ENCODE assay signal across 8 cellular contexts in genomic region chr2:195318440-195319111, GRCh38.
DNase-seq lines count a peak whose midpoint lies in the region; ATAC-seq, FAIRE-seq and TF ChIP-seq lines count a peak whose summit lies in the region.

No MANE protein-coding gene starts in this region.

- H2AFZ ChIP-seq in HepG2 (ENCODE audit: low read length) = no peak overlapping the region

- H3K4me3 ChIP-seq in A549 (no peak overlapping the region), SJSA1 (no peak overlapping the region), breast epithelium (no peak overlapping the region), HepG2 (replicated peaks in 1 of 3; ENCODE audit: insufficient read depth in 1 of 3, low read depth in 2 of 3, low read length in 3 of 3) (no peak overlapping the region), testis (no peak overlapping the region)

- no peaks in the 10 kb centered on the region for H4K20me1 ChIP-seq in HepG2 (ENCODE audit: insufficient read depth, low read length)

- H3K79me2 ChIP-seq in HepG2 (ENCODE audit: insufficient read depth, low read length) = no peaks in the 10 kb centered on the region

- no peak for TF ChIP-seq POLR2A in A549 (IDR thresholded peaks at IDR 0.05; ENCODE audit: low read length)
- no peak for TF ChIP-seq POLR2A in breast epithelium (IDR thresholded peaks at IDR 0.05)
- TF ChIP-seq POLR2A in HepG2 (IDR thresholded peaks at IDR 0.05; ENCODE audit: insufficient read depth in 1 of 2, low read depth in 2 of 2, low read length in 2 of 2) = no peak
- TF ChIP-seq POLR2A in testis (IDR thresholded peaks at IDR 0.05) = no peak

- H3K27ac ChIP-seq in A549 (peak overlapping the region; percentile 75 to 79), SJSA1 (peak overlapping the region; percentile 90), breast epithelium (no peak overlapping the region), HepG2 (ENCODE audit: extremely low read length, insufficient read depth, low read length) (no peak overlapping the region), testis (no peak overlapping the region)

- H3K4me2 ChIP-seq in A549 (peak overlapping the region; percentile 64), HepG2 (ENCODE audit: low read depth, low read length) (no peak overlapping the region)

- CTCF ChIA-PET in A549 (lab: Yijun Ruan, JAX) (interaction anchor here (0.7 to 3.0 kb wide), 8 partner anchors 16 to 759 kb away, joined by 3 to 13 read pairs (median 3); no protein-coding TSS in a partner anchor), HepG2 (lab: Yijun Ruan, JAX; ENCODE audit: low intra/inter-chr PET ratio, low total read pairs) (interaction anchor here (0.9 to 1.5 kb wide), 5 partner anchors 759 to 1623 kb away, joined by 3 to 6 read pairs (median 5); no protein-coding TSS in a partner anchor)

- POLR2A ChIA-PET in A549 (lab: Yijun Ruan, JAX) = interaction anchor here (0.9 to 2.5 kb wide), 2 partner anchors 338 to 750 kb away, joined by 3 to 8 read pairs; partner anchors contain the start of genes DNAH7 and SLC39A10
- POLR2A ChIA-PET in HepG2 (lab: Yijun Ruan, JAX) = no interaction called here

- peaks cover 53% of the 10 kb centered on the region for H3K4me1 ChIP-seq in A549
- peaks cover 27% of the 10 kb centered on the region for H3K4me1 ChIP-seq in SJSA1 (replicated peaks)
- H3K4me1 ChIP-seq in breast epithelium = no peaks in the 10 kb centered on the region
- no peaks in the 10 kb centered on the region for H3K4me1 ChIP-seq in HepG2 (ENCODE audit: insufficient read depth, low read length)
- H3K4me1 ChIP-seq in testis = no peaks in the 10 kb centered on the region

- DNase-seq in A549 (ENCODE audit: low read depth in 1 of 2, low spot score in 1 of 2) (peak; percentile 28 to 56), GM03348 (ENCODE audit: low spot score) (peak; percentile 52), KG1 (lab: John Stamatoyannopoulos, UW) (peak; percentile 31), SJSA1 (ENCODE audit: low read depth in 1 of 2, low spot score in 2 of 2) (peak in 1 of 2 experiments; percentile 60), breast epithelium (ENCODE audit: low spot score in 2 of 2) (no peak), HepG2 (ENCODE audit: low spot score) (peak; percentile 41), testis (peak; percentile 48)

- intact Hi-C loops in breast epithelium (cut with DNase I; ENCODE audit: low total_unique reads) (no loop called here), HepG2 (cut with micrococcal nuclease; ENCODE audit: unreplicated experiment) (loop anchor here (1.0 to 5.0 kb wide), 4 partner anchors 446 to 1152 kb away; no protein-coding TSS in a partner anchor), testis (cut with DNase I; ENCODE audit: low total_unique reads) (no loop called here)

- no peak overlapping the region for H3K9ac ChIP-seq in HepG2 (ENCODE audit: insufficient read depth, low read depth, low read length)

- in situ Hi-C loops in HepG2 (cut with HindIII; ENCODE audit: extremely low pct_ligation_motif_present, low pct_unique_long_range_greater_than_20kb) = loop anchor here (5.0 to 10.0 kb wide), 3 partner anchors 764 to 1624 kb away; no protein-coding TSS in a partner anchor

- H3K9me3 ChIP-seq in A549 = 0 out of 3 replicates have a peak, but pooled peaks cover 2% of the 10 kb centered on the region
- H3K9me3 ChIP-seq in SJSA1 (replicated peaks) = no peaks in the 10 kb centered on the region
- no peaks in the 10 kb centered on the region for H3K9me3 ChIP-seq in breast epithelium
- no peaks in the 10 kb centered on the region for H3K9me3 ChIP-seq in HepG2 (ENCODE audit: low read length)
- no peaks in the 10 kb centered on the region for H3K9me3 ChIP-seq in testis

- TF ChIP-seq EP300 in A549 (IDR thresholded peaks at IDR 0.05) = no peak
- TF ChIP-seq EP300 in HepG2 (IDR thresholded peaks at IDR 0.05; ENCODE audit: low read depth in 2 of 2, low read length in 2 of 2) = no peak
- TF ChIP-seq EP300 in HepG2 (CRISPR knock-in tag; IDR thresholded peaks at IDR 0.05; ENCODE audit: borderline replicate concordance) = no peak

- no peaks in the 10 kb centered on the region for H3K27me3 ChIP-seq in SJSA1 (replicated peaks)
- no peaks in the 10 kb centered on the region for H3K27me3 ChIP-seq in breast epithelium
- H3K27me3 ChIP-seq in HepG2 (ENCODE audit: control insufficient read depth in 1 of 2, insufficient read depth in 2 of 2, low read length in 2 of 2) = no peaks in the 10 kb centered on the region; a peak in 1 of 5 replicates
- no peaks in the 10 kb centered on the region for H3K27me3 ChIP-seq in testis

- WGBS in A549 (ENCODE audit: missing lambda C conversion rate) = 0% methylated on average over 2 of the region's 2 CpGs
- WGBS in HepG2 (ENCODE audit: low lambda C conversion rate) = 1% methylated on average over 2 of the region's 2 CpGs
- WGBS in testis, 2 donors = 22 to 33% methylated on average over 2 of the region's 2 CpGs

- no TSS peak for BruUV-seq in HepG2 (replicated peaks; lab: Mats Ljungman, UMichigan)

- peak; percentile 91 for TF ChIP-seq CTCF in A549 (IDR thresholded peaks at IDR 0.05)
- TF ChIP-seq CTCF in breast epithelium (IDR thresholded peaks at IDR 0.05) = peak in 2 of 3 donors; percentile 36 to 54
- TF ChIP-seq CTCF in HepG2 (CRISPR knock-in tag; IDR thresholded peaks at IDR 0.05) = peak; percentile 72
- TF ChIP-seq CTCF in testis (IDR thresholded peaks at IDR 0.05) = peak; percentile 22 to 32 (median 31)

- peak; percentile 63 for FAIRE-seq in A549 (lab: Jason Lieb, UNC)
- peak; percentile 80 for FAIRE-seq in HepG2 (lab: Jason Lieb, UNC)

- H3K36me3 ChIP-seq in SJSA1 = no peaks in the 10 kb centered on the region
- no peaks in the 10 kb centered on the region for H3K36me3 ChIP-seq in breast epithelium
- H3K36me3 ChIP-seq in HepG2 (replicated peaks in 1 of 2; ENCODE audit: control insufficient read depth in 1 of 2, insufficient read depth in 2 of 2, low read length in 2 of 2) = no peaks in the 10 kb centered on the region
- no peaks in the 10 kb centered on the region for H3K36me3 ChIP-seq in testis (ENCODE audit: low read depth, missing control alignments)

- ATAC-seq in A549 (peak; percentile 48 to 71; a peak in 5 of 6 replicates), HepG2 (peak; percentile 62), GM19455 (IDR thresholded peaks at IDR 0.05; ENCODE audit: unreplicated experiment) (no peak)

- TF ChIP-seq RAD21 in A549 (conservative IDR thresholded peaks at IDR 0.05 in 1 of 2, IDR thresholded peaks at IDR 0.05 in 1 of 2) = peak; percentile 93 to 95
- TF ChIP-seq RAD21 in HepG2 (CRISPR knock-in tag; IDR thresholded peaks at IDR 0.05) = peak; percentile 67; the same call in 1 of the 2 replicates

TF ChIP-seq in A549, 52 proteins besides CTCF, POLR2A, EP300 and RAD21:
- no peak for TF ChIP-seq EHF (CRISPR knock-in tag; IDR thresholded peaks at IDR 0.05)
- no peak for TF ChIP-seq ZNF302 (CRISPR knock-in tag; IDR thresholded peaks at IDR 0.05)
- no peak for TF ChIP-seq HEYL (CRISPR knock-in tag; IDR thresholded peaks at IDR 0.05)
- TF ChIP-seq CEBPB (IDR thresholded peaks at IDR 0.05) = peak; percentile 54 to 67; a peak in 3 of 4 replicates
- peak; percentile 86 for TF ChIP-seq SMC3 (IDR thresholded peaks at IDR 0.05)
- TF ChIP-seq USF2 (IDR thresholded peaks at IDR 0.05) = no peak
- no peak for TF ChIP-seq JUNB (IDR thresholded peaks at IDR 0.05)
- no peak for TF ChIP-seq FOSL2 (IDR thresholded peaks at IDR 0.05)
- peak; percentile 40 for TF ChIP-seq FOSL2 (CRISPR knock-in tag; IDR thresholded peaks at IDR 0.05)
- TF ChIP-seq ELK1 (IDR thresholded peaks at IDR 0.05; ENCODE audit: low read depth, low read length) = no peak

TF ChIP-seq in HepG2, 621 proteins besides CTCF, POLR2A, EP300 and RAD21:
- TF ChIP-seq STAG1 (CRISPR knock-in tag; IDR thresholded peaks at IDR 0.05) (peak; percentile 87), HHEX (CRISPR knock-in tag; IDR thresholded peaks at IDR 0.05) (no peak), SMC3 (IDR thresholded peaks at IDR 0.05; ENCODE audit: low read length) (peak; percentile 72), ZNF703 (CRISPR knock-in tag; IDR thresholded peaks at IDR 0.05; ENCODE audit: borderline replicate concordance) (no peak)

Comparison
In these comparisons a context has a peak if more than half of its experiments do, and no peak if none do; other contexts are left out.
1. DNase-seq: peak in A549 (2 of 2), GM03348 (single experiment), KG1 (single experiment), HepG2 (single experiment) and testis (single experiment); none in breast epithelium (0 of 2).
2. H3K27ac ChIP-seq: peak in A549 (2 of 2) and SJSA1 (single experiment); none in breast epithelium (0 of 2), HepG2 (single experiment) and testis (0 of 2).
3. CTCF ChIP-seq: peak in every context shown above with its lines; median percentile 91 in A549; 72 in HepG2; 45 in breast epithelium; 31 in testis.
4. Of the 38 proteins assayed by ChIP-seq in both HepG2 and A549: peak only in HepG2: none; only in A549: CEBPB; in both: CTCF, RAD21 and SMC3; in neither: 33; mixed calls (peak in some experiments, not most) for 1.